Comparison of ENCODE assay signal across 10 cellular contexts in genomic region chr2:60366178-60366577, GRCh38.
DNase-seq lines count a peak whose midpoint lies in the region; ATAC-seq and TF ChIP-seq lines count a peak whose summit lies in the region.
"Had no signal": no experiment of that assay in that cellular context is flagged by ENCODE, and none has a peak within 500 bp of the region (broad histone marks: within the 10 kb centered on the region; RNA-seq: fewer than 3 reads in every experiment).

No MANE protein-coding gene starts in this region.

- TF ChIP-seq CTCF in SU-DHL-6 (IDR thresholded peaks at IDR 0.05; ENCODE audit: insufficient read depth, low read length, poor library complexity, severe bottlenecking), result no peak
- TF ChIP-seq CTCF in BE2C (IDR thresholded peaks at IDR 0.05; ENCODE audit: low read depth, low read length), result no peak

- H3K4me3 ChIP-seq in SU-DHL-6 (ENCODE audit: insufficient read depth, low read length, poor library complexity, severe bottlenecking) (no peak overlapping the region), BE2C (ENCODE audit: low read depth, low read length) (no peak overlapping the region)
- H3K4me3 ChIP-seq: psoas muscle had no signal

- H3K9me2 ChIP-seq in SU-DHL-6 (replicated peaks; ENCODE audit: insufficient read depth, low read length), result no peaks in the 10 kb centered on the region

- peaks cover 46% of the 10 kb centered on the region for H3F3A ChIP-seq in SU-DHL-6 (ENCODE audit: insufficient read depth)

- no peaks in the 10 kb centered on the region for H3K4me1 ChIP-seq in BE2C
- H3K4me1 ChIP-seq: psoas muscle had no signal

- peak overlapping the region; percentile 94 for H3K27ac ChIP-seq in SU-DHL-6 (ENCODE audit: low read depth, low read length)
- H3K27ac ChIP-seq: psoas muscle had no signal

- ATAC-seq in GM19351 (IDR thresholded peaks at IDR 0.05; ENCODE audit: unreplicated experiment), result peak; percentile 54
- peak; percentile 67 for ATAC-seq in HG03196 (IDR thresholded peaks at IDR 0.05; ENCODE audit: unreplicated experiment)
- ATAC-seq: psoas muscle had no signal

- H3K36me3 ChIP-seq in SU-DHL-6 (ENCODE audit: low read length), result no peaks in the 10 kb centered on the region
- no peaks in the 10 kb centered on the region for H3K36me3 ChIP-seq in BE2C

- no peaks in the 10 kb centered on the region for H4K20me1 ChIP-seq in SU-DHL-6 (ENCODE audit: low read depth, low read length)

- H3K9me3 ChIP-seq in SU-DHL-6 (ENCODE audit: insufficient read depth, low read length) (no peaks in the 10 kb centered on the region), BE2C (no peaks in the 10 kb centered on the region)
- H3K9me3 ChIP-seq: psoas muscle had no signal

- H3K4me2 ChIP-seq in SU-DHL-6 (ENCODE audit: low read depth, low read length, poor library complexity, severe bottlenecking), result peak overlapping the region; percentile 60

- peak; percentile 25 for DNase-seq in Ammon's horn (ENCODE audit: low spot score)
- no peak for DNase-seq in GM03348 (ENCODE audit: low spot score)
- no peak for DNase-seq in T1000 (lab: John Stamatoyannopoulos, UW)
- DNase-seq in effector CD4-positive, alpha-beta T cell, result no peak
- DNase-seq in BE2C, result no peak
- DNase-seq: erythroblast, psoas muscle had no signal

- H3K9ac ChIP-seq in SU-DHL-6 (ENCODE audit: low read length), result peak overlapping the region; percentile 42

- H3K79me2 ChIP-seq in SU-DHL-6 (ENCODE audit: insufficient read depth, low read length), result no peaks in the 10 kb centered on the region

- H2AFZ ChIP-seq in SU-DHL-6 (ENCODE audit: low read depth, low read length, severe bottlenecking), result no peak overlapping the region

- H3K27me3 ChIP-seq in SU-DHL-6 (ENCODE audit: low read length), result no peaks in the 10 kb centered on the region
- H3K27me3 ChIP-seq in BE2C, result no peaks in the 10 kb centered on the region
